In genomic region chr20:9939231-9939630, GRCh38 we compare ENCODE assay signal across 40 cellular contexts.
"Had no signal": no experiment of that assay in that cellular context is flagged by ENCODE, and none has a peak within 500 bp of the region (broad histone marks: within the 10 kb centered on the region; RNA-seq: fewer than 3 reads in every experiment).

No MANE protein-coding gene starts in this region.

- H3K9me3 Mint-ChIP-seq: activated naive CD4-positive, alpha-beta T cell treated with anti-CD3 and anti-CD28 coated beads for 36 hours; activated naive CD4-positive, alpha-beta T cell treated with anti-CD3 and anti-CD28 coated beads, Interleukin-2, amount 10 ng/mL, durations not matched to agents 7 days and 5 days; activated naive CD4-positive, alpha-beta T cell treated with anti-CD3 and anti-CD28 coated beads, Interleukin-2, amount 50 U/mL, for 24 hours; activated naive CD8-positive, alpha-beta T cell treated with anti-CD3 and anti-CD28 coated beads for 36 hours; activated naive CD8-positive, alpha-beta T cell treated with anti-CD3 and anti-CD28 coated beads, Interleukin-2, amount 10 ng/mL, durations not matched to agents 7 days and 5 days; activated naive CD8-positive, alpha-beta T cell treated with anti-CD3 and anti-CD28 coated beads, Interleukin-2, amount 50 U/mL, for 24 hours; activated T-cell treated with anti-CD3 and anti-CD28 coated beads, Interleukin-2, amount 50 U/mL, for 24 hours; activated T-cell treated with anti-CD3 and anti-CD28 coated beads, Interleukin-2, amount 50 U/mL, for 4 hours; activated T-cell treated with anti-CD3 and anti-CD28 coated beads, Interleukin-2, amount 50 U/mL, for 72 hours; activated T-helper 1 cell treated with anti-CD3 and anti-CD28 coated beads, Interleukin-12 subunit alpha, Interleukin-12 subunit beta, Interleukin-2, Interleukin-4 antibody, amounts not matched to agents 30 ng/mL and 10 ng/mL and 1 ng/mL, durations not matched to agents 14 hours and 24 hours and 36 hours; activated T-helper 2 cell treated with anti-CD3 and anti-CD28 coated beads, Interferon-gamma antibody, Interleukin-2, Interleukin-4, amounts not matched to agents 10 μg/mL and 5 μg/mL and 100 μg/mL, durations not matched to agents 14 hours and 24 hours and 36 hours; central memory CD8-positive, alpha-beta T cell had no signal

- H3K4me1 ChIP-seq: adrenal gland, ascending aorta, body of pancreas, breast epithelium had no signal

- H3K27ac ChIP-seq: adrenal gland, ascending aorta, body of pancreas, brain microvascular endothelial cell, breast epithelium, cardiac muscle cell had no signal

- H3K27me3 Mint-ChIP-seq: activated naive CD4-positive, alpha-beta T cell treated with anti-CD3 and anti-CD28 coated beads, Interleukin-2, amount 10 ng/mL, durations not matched to agents 7 days and 5 days had no signal

- FAIRE-seq: astrocyte, bronchial epithelial cell had no signal

- H3K36me3 Mint-ChIP-seq: activated naive CD4-positive, alpha-beta T cell treated with anti-CD3 and anti-CD28 coated beads, Interleukin-2, amount 10 ng/mL, durations not matched to agents 7 days and 5 days; activated naive CD4-positive, alpha-beta T cell treated with anti-CD3 and anti-CD28 coated beads, Interleukin-2, amount 50 U/mL, for 24 hours; activated naive CD8-positive, alpha-beta T cell; activated naive CD8-positive, alpha-beta T cell treated with anti-CD3 and anti-CD28 coated beads for 36 hours; activated naive CD8-positive, alpha-beta T cell treated with anti-CD3 and anti-CD28 coated beads, Interleukin-2, amount 10 ng/mL, durations not matched to agents 7 days and 5 days; brain had no signal

- H3K4me3 Mint-ChIP-seq: activated naive CD4-positive, alpha-beta T cell treated with anti-CD3 and anti-CD28 coated beads for 36 hours; activated naive CD4-positive, alpha-beta T cell treated with anti-CD3 and anti-CD28 coated beads, Interleukin-2, amount 10 ng/mL, durations not matched to agents 7 days and 5 days; activated naive CD4-positive, alpha-beta T cell treated with anti-CD3 and anti-CD28 coated beads, Interleukin-2, amount 50 U/mL, for 24 hours; activated naive CD8-positive, alpha-beta T cell; activated naive CD8-positive, alpha-beta T cell treated with anti-CD3 and anti-CD28 coated beads for 36 hours; activated naive CD8-positive, alpha-beta T cell treated with anti-CD3 and anti-CD28 coated beads, Interleukin-2, amount 10 ng/mL, durations not matched to agents 7 days and 5 days; activated naive CD8-positive, alpha-beta T cell treated with anti-CD3 and anti-CD28 coated beads, Interleukin-2, amount 50 U/mL, for 24 hours; activated T-cell treated with anti-CD3 and anti-CD28 coated beads, Interleukin-2, amount 50 U/mL, for 24 hours; activated T-cell treated with anti-CD3 and anti-CD28 coated beads, Interleukin-2, amount 50 U/mL, for 4 hours; activated T-cell treated with anti-CD3 and anti-CD28 coated beads, Interleukin-2, amount 50 U/mL, for 72 hours; activated T-helper 1 cell treated with anti-CD3 and anti-CD28 coated beads, Interleukin-12 subunit alpha, Interleukin-12 subunit beta, Interleukin-2, Interleukin-4 antibody, amounts not matched to agents 30 ng/mL and 10 ng/mL and 1 ng/mL, durations not matched to agents 14 hours and 24 hours and 36 hours; activated T-helper 17 cell treated with anti-CD3 and anti-CD28 coated beads, Interleukin-2, amount 50 U/mL, for 72 hours; brain; central memory CD8-positive, alpha-beta T cell had no signal

- H3K27me3 ChIP-seq: adrenal gland, ascending aorta, body of pancreas, brain microvascular endothelial cell, breast epithelium, cardiac muscle cell had no signal

- H3K4me1 Mint-ChIP-seq: activated naive CD4-positive, alpha-beta T cell treated with anti-CD3 and anti-CD28 coated beads, Interleukin-2, amount 10 ng/mL, durations not matched to agents 7 days and 5 days; activated naive CD4-positive, alpha-beta T cell treated with anti-CD3 and anti-CD28 coated beads, Interleukin-2, amount 50 U/mL, for 24 hours; activated naive CD8-positive, alpha-beta T cell treated with anti-CD3 and anti-CD28 coated beads for 36 hours; activated naive CD8-positive, alpha-beta T cell treated with anti-CD3 and anti-CD28 coated beads, Interleukin-2, amount 10 ng/mL, durations not matched to agents 7 days and 5 days; activated naive CD8-positive, alpha-beta T cell treated with anti-CD3 and anti-CD28 coated beads, Interleukin-2, amount 50 U/mL, for 24 hours; activated T-helper 17 cell treated with anti-CD3 and anti-CD28 coated beads, Interleukin-2, amount 50 U/mL, for 72 hours; brain; central memory CD8-positive, alpha-beta T cell had no signal

- H3K4me3 ChIP-seq: adrenal gland, ascending aorta, body of pancreas, breast epithelium, cardiac muscle cell had no signal

- H3K27ac Mint-ChIP-seq: activated naive CD4-positive, alpha-beta T cell treated with anti-CD3 and anti-CD28 coated beads for 36 hours; activated naive CD4-positive, alpha-beta T cell treated with anti-CD3 and anti-CD28 coated beads, Interleukin-2, amount 10 ng/mL, durations not matched to agents 7 days and 5 days; activated naive CD4-positive, alpha-beta T cell treated with anti-CD3 and anti-CD28 coated beads, Interleukin-2, amount 50 U/mL, for 24 hours; activated naive CD4-positive, alpha-beta T cell treated with anti-CD3 and anti-CD28 coated beads, Interleukin-2, amount 50 U/mL, for 72 hours; activated naive CD8-positive, alpha-beta T cell; activated naive CD8-positive, alpha-beta T cell treated with anti-CD3 and anti-CD28 coated beads for 36 hours; activated naive CD8-positive, alpha-beta T cell treated with anti-CD3 and anti-CD28 coated beads, Interleukin-2, amount 10 ng/mL, durations not matched to agents 7 days and 5 days; activated naive CD8-positive, alpha-beta T cell treated with anti-CD3 and anti-CD28 coated beads, Interleukin-2, amount 50 U/mL, for 24 hours; activated T-cell treated with anti-CD3 and anti-CD28 coated beads, Interleukin-2, amount 50 U/mL, for 24 hours; activated T-cell treated with anti-CD3 and anti-CD28 coated beads, Interleukin-2, amount 50 U/mL, for 72 hours; activated T-helper 1 cell treated with anti-CD3 and anti-CD28 coated beads, Interleukin-12 subunit alpha, Interleukin-12 subunit beta, Interleukin-2, Interleukin-4 antibody, amounts not matched to agents 30 ng/mL and 10 ng/mL and 1 ng/mL, durations not matched to agents 14 hours and 24 hours and 36 hours; activated T-helper 17 cell treated with anti-CD3 and anti-CD28 coated beads, Interleukin-2, amount 50 U/mL, for 72 hours; activated T-helper 2 cell treated with anti-CD3 and anti-CD28 coated beads, Interferon-gamma antibody, Interleukin-2, Interleukin-4, amounts not matched to agents 10 μg/mL and 5 μg/mL and 100 μg/mL, durations not matched to agents 14 hours and 24 hours and 36 hours; brain had no signal

- DNase-seq: activated effector memory CD4-positive, alpha-beta T cell treated with anti-CD3 and anti-CD28 coated beads, Interleukin-2, amount 50 U/mL, for 16 hours; activated effector memory CD4-positive, alpha-beta T cell treated with Interleukin-2 at 50 U/mL for 16 hours; activated gamma-delta T cell; activated gamma-delta T cell treated with Interleukin-2 at 50 U/mL for 16 hours; activated naive CD4-positive, alpha-beta T cell; activated naive CD4-positive, alpha-beta T cell treated with anti-CD3 and anti-CD28 coated beads for 36 hours; activated naive CD4-positive, alpha-beta T cell treated with anti-CD3 and anti-CD28 coated beads, Interleukin-2, amount 10 ng/mL, durations not matched to agents 7 days and 5 days; activated naive CD4-positive, alpha-beta T cell treated with anti-CD3 and anti-CD28 coated beads, Interleukin-2, amount 50 U/mL, for 16 hours; activated naive CD4-positive, alpha-beta T cell treated with Interleukin-2 at 50 U/mL for 16 hours; activated naive CD8-positive, alpha-beta T cell treated with anti-CD3 and anti-CD28 coated beads for 36 hours; activated naive CD8-positive, alpha-beta T cell treated with anti-CD3 and anti-CD28 coated beads, Interleukin-2, amount 10 ng/mL, durations not matched to agents 7 days and 5 days; activated naive CD8-positive, alpha-beta T cell treated with anti-CD3 and anti-CD28 coated beads, Interleukin-2, amount 50 U/mL, for 24 hours; activated T-cell treated with anti-CD3 and anti-CD28 coated beads, Interleukin-2, amount 50 U/mL, for 1 hour; activated T-cell treated with anti-CD3 and anti-CD28 coated beads, Interleukin-2, amount 50 U/mL, for 24 hours; activated T-cell treated with anti-CD3 and anti-CD28 coated beads, Interleukin-2, amount 50 U/mL, for 4 hours; activated T-cell treated with anti-CD3 and anti-CD28 coated beads, Interleukin-2, amount 50 U/mL, for 48 hours; activated T-cell treated with anti-CD3 and anti-CD28 coated beads, Interleukin-2, amount 50 U/mL, for 72 hours; adrenal gland; amniotic stem cell; amygdala; anterior cingulate cortex; aorta; body of pancreas; brain microvascular endothelial cell; caudate nucleus; central memory CD4-positive, alpha-beta T cell; cerebellar nuclear complex had no signal

- H3K36me3 ChIP-seq: adrenal gland, ascending aorta, brain microvascular endothelial cell, breast epithelium, cardiac muscle cell had no signal

- ATAC-seq: activated naive CD4-positive, alpha-beta T cell treated with anti-CD3 and anti-CD28 coated beads, Interleukin-2, amount 50 U/mL, for 72 hours; activated naive CD8-positive, alpha-beta T cell treated with anti-CD3 and anti-CD28 coated beads, Interleukin-2, amount 50 U/mL, for 24 hours; activated T-cell treated with anti-CD3 and anti-CD28 coated beads, Interleukin-2, amount 50 U/mL, for 4 hours; activated T-cell treated with anti-CD3 and anti-CD28 coated beads, Interleukin-2, amount 50 U/mL, for 72 hours; activated T-helper 17 cell treated with anti-CD3 and anti-CD28 coated beads, Interleukin-2, amount 50 U/mL, for 72 hours; body of pancreas had no signal

- H3K9me3 ChIP-seq: adrenal gland, ascending aorta, body of pancreas, breast epithelium had no signal
